ENCODE assay signal across 8 cellular contexts in genomic region chr7:150631084-150631824, GRCh38. TPM values are rescaled to one million over a fixed set of nuclear protein-coding genes. Genes with fewer than 3 reads are reported as not detected.
A peak's percentile ranks its signal among the peaks of the same experiment; 100 is the strongest.
DNase-seq lines count a peak whose midpoint lies in the region; ATAC-seq and TF ChIP-seq lines count a peak whose summit lies in the region.

No MANE protein-coding gene starts in this region.

- no peak overlapping the region for H4K91ac ChIP-seq in neuronal stem cell (ENCODE audit: low read depth, low read length, poor library complexity)

- no peaks in the 10 kb centered on the region for H3K36me3 ChIP-seq in stomach smooth muscle (ENCODE audit: control insufficient read depth in 2 of 2, insufficient read depth in 2 of 2, low read length in 2 of 2)
- no peaks in the 10 kb centered on the region for H3K36me3 ChIP-seq in neuronal stem cell (replicated peaks in 1 of 2; ENCODE audit: control insufficient read depth in 2 of 2, insufficient read depth in 2 of 2, low read length in 2 of 2)
- no peaks in the 10 kb centered on the region for H3K36me3 ChIP-seq in Caco-2 (ENCODE audit: control insufficient read depth, insufficient read depth, low read length)

- no peak overlapping the region for H2AFZ ChIP-seq in neuronal stem cell (ENCODE audit: low read length)

- H4K8ac ChIP-seq in neuronal stem cell (ENCODE audit: low read depth, low read length) = no peak overlapping the region

- peaks cover 66% of the 10 kb centered on the region for H3K4me1 Mint-ChIP-seq in activated T-cell treated with anti-CD3 and anti-CD28 coated beads, Interleukin-2, amount 50 U/mL, for 72 hours (ENCODE audit: low read depth)
- H3K4me1 Mint-ChIP-seq in Caco-2 (ENCODE audit: low read depth, unreplicated experiment) = no peaks in the 10 kb centered on the region

- H3K14ac ChIP-seq in neuronal stem cell (ENCODE audit: low read length) = no peak overlapping the region

- no peak overlapping the region for H2AK5ac ChIP-seq in neuronal stem cell (ENCODE audit: low read depth, low read length)

- H3K4me2 ChIP-seq in neuronal stem cell (ENCODE audit: insufficient read depth, low read length, poor library complexity, severe bottlenecking) = no peak overlapping the region

- no peak overlapping the region for H3K18ac ChIP-seq in neuronal stem cell (ENCODE audit: low read length)

- TF ChIP-seq POLR2A in erythroblast (IDR thresholded peaks at IDR 0.05; ENCODE audit: low read length) = no peak

- no peak overlapping the region for H2BK12ac ChIP-seq in neuronal stem cell (ENCODE audit: low read length)

- H3K27ac Mint-ChIP-seq in activated T-cell treated with anti-CD3 and anti-CD28 coated beads, Interleukin-2, amount 50 U/mL, for 72 hours = peak overlapping the region; percentile 91
- H3K27ac Mint-ChIP-seq in Caco-2 (ENCODE audit: unreplicated experiment) = no peak overlapping the region

- H3K79me1 ChIP-seq in neuronal stem cell (ENCODE audit: low read depth, low read length) = no peaks in the 10 kb centered on the region

- CTCF ChIA-PET in Caco-2 (lab: Charles Lee) = no interaction called here

- WGBS in neuronal stem cell (ENCODE audit: extremely low coverage in 2 of 2, insufficient read length in 2 of 2, insufficient replicate concordance in 1 of 2), 2 donors = no CpG with 5 or more reads among the region's 8 CpGs

- no peak overlapping the region for H2BK15ac ChIP-seq in neuronal stem cell (ENCODE audit: low read length)

- no peaks in the 10 kb centered on the region for H3K27me3 Mint-ChIP-seq in activated T-cell treated with anti-CD3 and anti-CD28 coated beads, Interleukin-2, amount 50 U/mL, for 72 hours (ENCODE audit: low read depth)
- H3K27me3 Mint-ChIP-seq in Caco-2 (ENCODE audit: insufficient read depth, unreplicated experiment) = peaks cover 2% of the 10 kb centered on the region

- H3K23ac ChIP-seq in neuronal stem cell (ENCODE audit: low read depth, low read length, poor library complexity) = no peak overlapping the region

- H2BK5ac ChIP-seq in neuronal stem cell (ENCODE audit: low read length) = no peak overlapping the region

- H3K4me3 ChIP-seq in stomach smooth muscle (ENCODE audit: low read length in 2 of 2) = peak overlapping the region; percentile 48 to 60
- no peak overlapping the region for H3K4me3 ChIP-seq in neuronal stem cell (ENCODE audit: low read length in 2 of 2)
- no peak overlapping the region for H3K4me3 ChIP-seq in Caco-2 (ENCODE audit: low read depth, low read length)

- no peak overlapping the region for H2BK120ac ChIP-seq in neuronal stem cell (ENCODE audit: low read depth, low read length)

- H3K27ac ChIP-seq in layer of hippocampus (ENCODE audit: low read depth, low read length) (peak overlapping the region; percentile 11), stomach smooth muscle (ENCODE audit: low read length) (peak overlapping the region; percentile 53), neuronal stem cell (replicated peaks; ENCODE audit: low read length) (no peak overlapping the region)

- no peaks in the 10 kb centered on the region for H3K27me3 ChIP-seq in layer of hippocampus (ENCODE audit: control insufficient read depth, insufficient read depth, low read length)
- no peaks in the 10 kb centered on the region for H3K27me3 ChIP-seq in stomach smooth muscle (ENCODE audit: control insufficient read depth in 1 of 2, insufficient read depth in 2 of 2, low read length in 2 of 2)
- H3K27me3 ChIP-seq in neuronal stem cell (ENCODE audit: control insufficient read depth in 3 of 3, insufficient read depth in 3 of 3, low read depth in 1 of 3, low read length in 3 of 3) = no peaks in the 10 kb centered on the region
- H3K27me3 ChIP-seq in Caco-2 (replicated peaks; ENCODE audit: control insufficient read depth, insufficient read depth, low read length) = no peaks in the 10 kb centered on the region

- no TSS peak for BruUV-seq in Caco-2 (replicated peaks; lab: Mats Ljungman, UMichigan)

- H3K9ac ChIP-seq in stomach smooth muscle (ENCODE audit: low read length in 2 of 2) (peak overlapping the region in 1 of 2 donors; percentile 44), neuronal stem cell (ENCODE audit: low read depth, low read length, poor library complexity) (no peak overlapping the region)

- H3K36me3 Mint-ChIP-seq in activated T-cell treated with anti-CD3 and anti-CD28 coated beads, Interleukin-2, amount 50 U/mL, for 72 hours (ENCODE audit: insufficient read depth in 2 of 2) = peaks cover 40 to 62% of the 10 kb centered on the region in 2 donors
- no peaks in the 10 kb centered on the region for H3K36me3 Mint-ChIP-seq in Caco-2 (ENCODE audit: insufficient read depth, unreplicated experiment)

- H3K9me3 Mint-ChIP-seq in activated T-cell treated with anti-CD3 and anti-CD28 coated beads, Interleukin-2, amount 50 U/mL, for 72 hours = peaks cover 2 to 7% of the 10 kb centered on the region in 2 donors
- no peaks in the 10 kb centered on the region for H3K9me3 Mint-ChIP-seq in Caco-2 (ENCODE audit: unreplicated experiment)

- POLR2A ChIA-PET in Caco-2 (lab: Charles Lee) = no interaction called here

- H3K4ac ChIP-seq in neuronal stem cell (ENCODE audit: low read length) = no peak overlapping the region

- H3K4me1 ChIP-seq in stomach smooth muscle (ENCODE audit: control insufficient read depth, insufficient read depth, low read length) = no peaks in the 10 kb centered on the region
- no peaks in the 10 kb centered on the region for H3K4me1 ChIP-seq in neuronal stem cell (ENCODE audit: control insufficient read depth in 2 of 2, insufficient read depth in 1 of 2, low read depth in 1 of 2, low read length in 2 of 2)
- no peaks in the 10 kb centered on the region for H3K4me1 ChIP-seq in Caco-2

- H3K9me3 ChIP-seq in stomach smooth muscle (ENCODE audit: control insufficient read depth in 2 of 2, low read length in 2 of 2) (no peaks in the 10 kb centered on the region), neuronal stem cell (replicated peaks in 1 of 2; ENCODE audit: control insufficient read depth in 2 of 2, insufficient read depth in 1 of 2, low read depth in 1 of 2, low read length in 2 of 2) (peaks cover 0 to 5% of the 10 kb centered on the region in 2 donors), Caco-2 (no peaks in the 10 kb centered on the region)

- intact Hi-C loops in Caco-2 (cut with micrococcal nuclease; ENCODE audit: unreplicated experiment) = no loop called here

- peak overlapping the region; percentile 91 to 92 for H3K4me3 Mint-ChIP-seq in activated T-cell treated with anti-CD3 and anti-CD28 coated beads, Interleukin-2, amount 50 U/mL, for 72 hours
- no peak overlapping the region for H3K4me3 Mint-ChIP-seq in Caco-2 (ENCODE audit: unreplicated experiment)

- peak; percentile 58 for ATAC-seq in HG02798 (IDR thresholded peaks at IDR 0.05; ENCODE audit: poor library complexity, unreplicated experiment)
- ATAC-seq in activated T-cell treated with anti-CD3 and anti-CD28 coated beads, Interleukin-2, amount 50 U/mL, for 72 hours (replicated peaks in 1 of 2) = peak; percentile 74 to 79

- peak; percentile 37 to 39 for DNase-seq in activated T-cell treated with anti-CD3 and anti-CD28 coated beads, Interleukin-2, amount 50 U/mL, for 72 hours
- DNase-seq in neuronal stem cell (ENCODE audit: low spot score) (no peak), hippocampal formation (lab: John Stamatoyannopoulos, UW) (no peak), Caco-2 (no peak), erythroblast (lab: John Stamatoyannopoulos, UW) (no peak)

- TF ChIP-seq CTCF in Caco-2 (IDR thresholded peaks at IDR 0.05; ENCODE audit: insufficient read depth in 1 of 2, low read depth in 1 of 2, low read length in 1 of 2, severe bottlenecking in 1 of 2, unreplicated experiment in 1 of 2) = no peak

RNA-seq across cellular contexts. Expression of gene GIMAP6, which starts 0.9 kb away (rescaled TPM):
- 10 to 100 TPM; 35.1 to 41.6 TPM for total RNA-seq in activated T-cell treated with anti-CD3 and anti-CD28 coated beads, Interleukin-2, amount 50 U/mL, for 72 hours
- polyA plus RNA-seq in neuronal stem cell (2013, experiment 1 of 2) = not detected
- not detected for polyA plus RNA-seq in neuronal stem cell (2013, experiment 2 of 2)
- not detected in 2 replicates for total RNA-seq in Caco-2 (2022)

RNA-seq across cellular contexts. Expression of gene GIMAP2, which starts 54.3 kb away (rescaled TPM):
- total RNA-seq in activated T-cell treated with anti-CD3 and anti-CD28 coated beads, Interleukin-2, amount 50 U/mL, for 72 hours = 10 to 100 TPM; 47.8 to 59.4 TPM
- not detected for polyA plus RNA-seq in neuronal stem cell (2013, experiment 1 of 2)
- not detected for polyA plus RNA-seq in neuronal stem cell (2013, experiment 2 of 2)
- not detected in 2 replicates for total RNA-seq in Caco-2 (2022)

Comparison
In these comparisons a context has a peak if more than half of its experiments do, and no peak if none do; other contexts are left out.
1. DNase-seq: peak in activated T-cell treated with anti-CD3 and anti-CD28 coated beads, Interleukin-2, amount 50 U/mL, for 72 hours (2 of 2); none in neuronal stem cell (single experiment), hippocampal formation (0 of 2), Caco-2 (0 of 2) and erythroblast (0 of 2).
2. H3K4me3 ChIP-seq: peak in stomach smooth muscle (2 of 2); none in neuronal stem cell (0 of 2) and Caco-2 (single experiment).
3. RNA of gene GIMAP6, which starts 0.9 kb away (total RNA-seq): 35.1 to 41.6 TPM in activated T-cell treated with anti-CD3 and anti-CD28 coated beads, Interleukin-2, amount 50 U/mL, for 72 hours; not detected in Caco-2; every median in the first group is over 10 times any median in the second.
4. RNA of gene GIMAP2, which starts 54.3 kb away (total RNA-seq): 47.8 to 59.4 TPM in activated T-cell treated with anti-CD3 and anti-CD28 coated beads, Interleukin-2, amount 50 U/mL, for 72 hours; not detected in Caco-2; every median in the first group is over 10 times any median in the second.